Comparison of ENCODE assay signal across 10 cellular contexts in genomic region chr10:101974091-101974799, GRCh38.
DNase-seq lines count a peak whose midpoint lies in the region; ATAC-seq and TF ChIP-seq lines count a peak whose summit lies in the region.
"Had no signal": no experiment of that assay in that cellular context is flagged by ENCODE, and none has a peak within 500 bp of the region (broad histone marks: within the 10 kb centered on the region; RNA-seq: fewer than 3 reads in every experiment).

No MANE protein-coding gene starts in this region.

- no peaks in the 10 kb centered on the region for H3K79me2 ChIP-seq in OCI-LY3 (ENCODE audit: low read length)

- H3K27ac Mint-ChIP-seq in activated CD8-positive, alpha-beta memory T cell treated with anti-CD3 and anti-CD28 coated beads, Interleukin-2, amount 10 ng/mL, durations not matched to agents 7 days and 5 days = peak overlapping the region; percentile 95
- H3K27ac Mint-ChIP-seq in endothelial cell (ENCODE audit: unreplicated experiment) = peak overlapping the region; percentile 79

- TF ChIP-seq POLR2A in spleen (IDR thresholded peaks at IDR 0.05) = no peak

- DNase-seq in activated CD8-positive, alpha-beta memory T cell treated with anti-CD3 and anti-CD28 coated beads, Interleukin-2, amount 10 ng/mL, durations not matched to agents 7 days and 5 days = no peak
- no peak for DNase-seq in activated CD8-positive, alpha-beta memory T cell treated with anti-CD3 and anti-CD28 coated beads, Interleukin-2, amount 50 U/mL, for 4 hours
- DNase-seq in endothelial cell (ENCODE audit: low spot score) (no peak), spleen (no peak), occipital lobe (lab: John Stamatoyannopoulos, UW) (no peak), iPS-NIHi11 (ENCODE audit: low spot score) (no peak), NCI-H82 treated with DMSO at 0.1 percent for 48 hours (lab: John Stamatoyannopoulos, UW; ENCODE audit: unreplicated experiment) (no peak)
- DNase-seq: activated CD4-positive, alpha-beta T cell treated with anti-CD3 and anti-CD28 coated beads, Interleukin-2, amount 50 U/mL, for 1 hour; uterus had no signal

- peaks cover 53% of the 10 kb centered on the region for H3K4me1 ChIP-seq in OCI-LY3 (ENCODE audit: low read length)
- peaks cover 19 to 63% (median 37%) of the 10 kb centered on the region in 6 donors for H3K4me1 ChIP-seq in spleen
- H3K4me1 ChIP-seq: uterus had no signal

- ATAC-seq in activated CD8-positive, alpha-beta memory T cell treated with anti-CD3 and anti-CD28 coated beads, Interleukin-2, amount 10 ng/mL, durations not matched to agents 7 days and 5 days = no peak

- H3K4me3 ChIP-seq in OCI-LY3 (ENCODE audit: low read length) (no peak overlapping the region), spleen (peak overlapping the region in 1 of 8 donors; percentile 44)
- H3K4me3 ChIP-seq: uterus had no signal

- WGBS in spleen, 5 donors = 58 to 65% (median 61%) methylated on average over 3 of the region's 3 CpGs

- H4K20me1 ChIP-seq in OCI-LY3 (ENCODE audit: insufficient read depth, low read length) = no peaks in the 10 kb centered on the region

- H3K4me3 Mint-ChIP-seq in activated CD8-positive, alpha-beta memory T cell treated with anti-CD3 and anti-CD28 coated beads, Interleukin-2, amount 10 ng/mL, durations not matched to agents 7 days and 5 days = peak overlapping the region; percentile 75
- peak overlapping the region; percentile 56 for H3K4me3 Mint-ChIP-seq in endothelial cell (ENCODE audit: unreplicated experiment)

- H3K36me3 ChIP-seq in OCI-LY3 (replicated peaks; ENCODE audit: low read depth, low read length) (peaks cover 21% of the 10 kb centered on the region), spleen (peaks cover 0 to 80% (median 4%) of the 10 kb centered on the region in 6 donors)
- H3K36me3 ChIP-seq: uterus had no signal

- no peaks in the 10 kb centered on the region for H3K9me3 Mint-ChIP-seq in activated CD8-positive, alpha-beta memory T cell treated with anti-CD3 and anti-CD28 coated beads, Interleukin-2, amount 10 ng/mL, durations not matched to agents 7 days and 5 days (ENCODE audit: low read depth)
- no peaks in the 10 kb centered on the region for H3K9me3 Mint-ChIP-seq in endothelial cell (ENCODE audit: unreplicated experiment)

- H3K27me3 Mint-ChIP-seq in activated CD8-positive, alpha-beta memory T cell treated with anti-CD3 and anti-CD28 coated beads, Interleukin-2, amount 10 ng/mL, durations not matched to agents 7 days and 5 days = no peaks in the 10 kb centered on the region
- no peaks in the 10 kb centered on the region for H3K27me3 Mint-ChIP-seq in endothelial cell (ENCODE audit: unreplicated experiment)

- H3K4me2 ChIP-seq in OCI-LY3 (ENCODE audit: low read length) = peak overlapping the region; percentile 73

- no peak for TF ChIP-seq CTCF in OCI-LY3 (IDR thresholded peaks at IDR 0.05; ENCODE audit: low read depth, low read length)
- no peak for TF ChIP-seq CTCF in endothelial cell (IDR thresholded peaks at IDR 0.05; ENCODE audit: unreplicated experiment)
- no peak for TF ChIP-seq CTCF in spleen (IDR thresholded peaks at IDR 0.05 in 8 of 11, conservative IDR thresholded peaks at IDR 0.05 in 3 of 11)

- H3K9me3 ChIP-seq in OCI-LY3 (ENCODE audit: insufficient read depth, low read length) (no peaks in the 10 kb centered on the region), spleen (no peaks in the 10 kb centered on the region)
- H3K9me3 ChIP-seq: uterus had no signal

- intact Hi-C loops in spleen (cut with DNase I; ENCODE audit: low total_unique reads) = no loop called here

- peaks cover 24% of the 10 kb centered on the region for H3K4me1 Mint-ChIP-seq in activated CD8-positive, alpha-beta memory T cell treated with anti-CD3 and anti-CD28 coated beads, Interleukin-2, amount 10 ng/mL, durations not matched to agents 7 days and 5 days
- H3K4me1 Mint-ChIP-seq in endothelial cell (ENCODE audit: unreplicated experiment) = peaks cover 24% of the 10 kb centered on the region

- 0 out of 2 replicates have a peak overlapping the region, but pooled peaks have one; percentile 12 for H3K9ac ChIP-seq in OCI-LY3 (ENCODE audit: low read length)

- CTCF ChIA-PET in activated CD8-positive, alpha-beta memory T cell treated with anti-CD3 and anti-CD28 coated beads, Interleukin-2, amount 10 ng/mL, durations not matched to agents 7 days and 5 days (lab: Charles Lee) = no interaction called here

- no peak overlapping the region for H2AFZ ChIP-seq in OCI-LY3 (ENCODE audit: low read depth, low read length)

- H3K27ac ChIP-seq in OCI-LY3 (ENCODE audit: low read length) (peak overlapping the region; percentile 100), spleen (peak overlapping the region; percentile 44 to 84 (median 74))
- H3K27ac ChIP-seq: uterus had no signal

- H3K27me3 ChIP-seq in OCI-LY3 (ENCODE audit: low read depth, low read length) = no peaks in the 10 kb centered on the region
- no peaks in the 10 kb centered on the region for H3K27me3 ChIP-seq in spleen (replicated peaks in 1 of 7)
- H3K27me3 ChIP-seq: uterus had no signal

- peaks cover 22% of the 10 kb centered on the region for H3K36me3 Mint-ChIP-seq in activated CD8-positive, alpha-beta memory T cell treated with anti-CD3 and anti-CD28 coated beads, Interleukin-2, amount 10 ng/mL, durations not matched to agents 7 days and 5 days
- H3K36me3 Mint-ChIP-seq in endothelial cell (ENCODE audit: low read depth, unreplicated experiment) = peaks cover 20% of the 10 kb centered on the region
